Comparison of ENCODE assay signal across 17 cellular contexts in the genomic region with DNA sequence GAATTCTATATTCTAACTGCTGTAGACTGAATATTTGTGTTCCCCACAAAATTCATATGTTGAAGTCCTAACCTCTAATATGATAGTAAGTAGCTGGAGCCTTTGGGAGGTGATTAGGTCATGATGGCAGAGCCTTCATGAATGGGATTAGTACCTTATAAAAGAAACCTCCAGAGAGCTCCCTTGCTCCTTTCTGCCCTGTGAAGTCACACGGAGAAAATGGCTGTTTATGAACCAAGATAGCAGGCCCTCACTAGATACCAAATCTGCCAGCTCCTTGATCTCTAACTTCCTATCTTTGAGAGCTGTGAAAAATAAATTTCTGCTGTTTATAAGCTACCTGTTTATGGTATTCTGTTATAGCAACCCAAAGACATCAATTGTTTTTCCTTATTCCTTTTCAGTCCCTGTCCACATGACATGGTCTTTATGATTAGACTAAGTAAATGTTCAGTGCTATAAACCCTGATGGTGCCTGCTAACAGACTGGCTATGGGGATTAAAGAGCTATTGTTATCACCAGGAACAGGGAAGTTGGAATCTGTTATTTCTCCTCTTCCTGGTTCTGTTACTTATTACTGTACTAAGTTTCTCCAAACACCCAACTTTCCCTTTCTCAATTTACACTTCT. TPM values are rescaled to one million over a fixed set of nuclear protein-coding genes. Genes with fewer than 3 reads are reported as not detected.
DNase-seq lines count a peak whose midpoint lies in the region; ATAC-seq and TF ChIP-seq lines count a peak whose summit lies in the region.
"Had no signal": no experiment of that assay in that cellular context is flagged by ENCODE, and none has a peak within 500 bp of the region (broad histone marks: within the 10 kb centered on the region; RNA-seq: fewer than 3 reads in every experiment).

No MANE protein-coding gene starts in this region.

- no peaks in the 10 kb centered on the region for H3K4me1 Mint-ChIP-seq in mesothelial cell of epicardium
- H3K4me1 Mint-ChIP-seq: activated naive CD4-positive, alpha-beta T cell treated with anti-CD3 and anti-CD28 coated beads, Interleukin-2, amount 50 U/mL, for 24 hours had no signal

- no peak for TF ChIP-seq CTCF in WERI-Rb-1 (IDR thresholded peaks at IDR 0.05; ENCODE audit: low read depth, low read length)
- no peak for TF ChIP-seq CTCF in mesothelial cell of epicardium (IDR thresholded peaks at IDR 0.05; ENCODE audit: unreplicated experiment)
- no peak for TF ChIP-seq CTCF in osteoblast (IDR thresholded peaks at IDR 0.05; ENCODE audit: extremely low read depth, low read depth, low read length)

- H3K27ac Mint-ChIP-seq in mesothelial cell of epicardium = no peak overlapping the region
- H3K27ac Mint-ChIP-seq: activated naive CD4-positive, alpha-beta T cell treated with anti-CD3 and anti-CD28 coated beads, Interleukin-2, amount 50 U/mL, for 24 hours; effector memory CD8-positive, alpha-beta T cell had no signal

- no peaks in the 10 kb centered on the region for H3K79me2 ChIP-seq in osteoblast (ENCODE audit: insufficient read depth, low read length)

- H3K36me3 Mint-ChIP-seq in mesothelial cell of epicardium = no peaks in the 10 kb centered on the region
- H3K36me3 Mint-ChIP-seq: activated naive CD4-positive, alpha-beta T cell treated with anti-CD3 and anti-CD28 coated beads, Interleukin-2, amount 50 U/mL, for 24 hours had no signal

- no peaks in the 10 kb centered on the region for H3K4me1 ChIP-seq in muscle layer of duodenum (ENCODE audit: control insufficient read depth in 1 of 2, insufficient read depth in 2 of 2, low read length in 2 of 2)
- H3K4me1 ChIP-seq in osteoblast (ENCODE audit: insufficient read depth, low read length) = no peaks in the 10 kb centered on the region
- H3K4me1 ChIP-seq: breast epithelium, foreskin keratinocyte, lower lobe of right lung had no signal

- H3K9me3 ChIP-seq in WERI-Rb-1 (ENCODE audit: severe bottlenecking) (no peaks in the 10 kb centered on the region), muscle layer of duodenum (ENCODE audit: control insufficient read depth in 1 of 2, low read length in 2 of 2) (no peaks in the 10 kb centered on the region), osteoblast (ENCODE audit: low read depth, low read length) (no peaks in the 10 kb centered on the region)
- H3K9me3 ChIP-seq: breast epithelium, lower lobe of right lung had no signal

- no peak for ATAC-seq in HG03095 (IDR thresholded peaks at IDR 0.05; ENCODE audit: unreplicated experiment)
- ATAC-seq: effector memory CD8-positive, alpha-beta T cell; foreskin keratinocyte; lower lobe of right lung; stimulated activated naive CD8-positive, alpha-beta T cell treated with anti-CD3 and anti-CD28 coated beads, Interleukin-15, Interleukin-2, amounts not matched to agents 100 U/mL and 50 U/mL, for 24 hours had no signal

- H3K4me3 ChIP-seq in WERI-Rb-1 (ENCODE audit: low read depth, low read length) (no peak overlapping the region), muscle layer of duodenum (ENCODE audit: low read depth in 1 of 2, low read length in 2 of 2) (no peak overlapping the region), osteoblast (ENCODE audit: insufficient read depth, low read length) (no peak overlapping the region)
- H3K4me3 ChIP-seq: breast epithelium, lower lobe of right lung, skin epidermis had no signal

- H3K4me3 Mint-ChIP-seq in mesothelial cell of epicardium = no peak overlapping the region
- H3K4me3 Mint-ChIP-seq: activated naive CD4-positive, alpha-beta T cell treated with anti-CD3 and anti-CD28 coated beads, Interleukin-2, amount 50 U/mL, for 24 hours; effector memory CD8-positive, alpha-beta T cell had no signal

- peak; percentile 24 for DNase-seq in D341Med (ENCODE audit: low spot score)
- peak; percentile 73 for DNase-seq in NCI-H2029 treated with DMSO at 0.1 percent for 48 hours (lab: John Stamatoyannopoulos, UW)
- no peak for DNase-seq in WERI-Rb-1
- no peak for DNase-seq in mesothelial cell of epicardium (ENCODE audit: low spot score in 2 of 2, unreplicated experiment in 2 of 2)
- no peak for DNase-seq in osteoblast (ENCODE audit: insufficient read length, low spot score, missing footprints)
- DNase-seq in SIG-M5 treated with dmso at 0.1 percent for 504 hours (lab: John Stamatoyannopoulos, UW; ENCODE audit: unreplicated experiment) = no peak
- DNase-seq: activated CD4-positive, CD25-positive, alpha-beta regulatory T cell treated with anti-CD3 and anti-CD28 coated beads, Interleukin-2, amount 50 U/mL, for 72 hours; effector memory CD8-positive, alpha-beta T cell; foreskin keratinocyte; lower lobe of right lung; NCI-H2171; stimulated activated naive CD8-positive, alpha-beta T cell treated with anti-CD3 and anti-CD28 coated beads, Interleukin-15, Interleukin-2, amounts not matched to agents 100 U/mL and 50 U/mL, for 24 hours had no signal

- H3K27me3 ChIP-seq in WERI-Rb-1 (ENCODE audit: insufficient read depth, low read depth, severe bottlenecking) (no peaks in the 10 kb centered on the region), muscle layer of duodenum (ENCODE audit: low read depth, low read length) (no peaks in the 10 kb centered on the region), osteoblast (ENCODE audit: insufficient read depth, low read length) (no peaks in the 10 kb centered on the region)
- H3K27me3 ChIP-seq: breast epithelium, foreskin keratinocyte had no signal

- H3K27ac ChIP-seq in WERI-Rb-1 = peak overlapping the region; percentile 67
- H3K27ac ChIP-seq in muscle layer of duodenum (ENCODE audit: low read length) = peak overlapping the region; percentile 56
- H3K27ac ChIP-seq in osteoblast (ENCODE audit: low read depth, low read length) = no peak overlapping the region
- H3K27ac ChIP-seq: foreskin keratinocyte, lower lobe of right lung, skin epidermis had no signal

- H3K27me3 Mint-ChIP-seq in mesothelial cell of epicardium (ENCODE audit: low read depth) = no peaks in the 10 kb centered on the region
- H3K27me3 Mint-ChIP-seq: activated naive CD4-positive, alpha-beta T cell treated with anti-CD3 and anti-CD28 coated beads, Interleukin-2, amount 50 U/mL, for 24 hours; effector memory CD8-positive, alpha-beta T cell had no signal

- no peaks in the 10 kb centered on the region for H4K20me1 ChIP-seq in osteoblast (ENCODE audit: insufficient read depth, low read length)

- no peaks in the 10 kb centered on the region for H3K9me3 Mint-ChIP-seq in mesothelial cell of epicardium
- H3K9me3 Mint-ChIP-seq: activated naive CD4-positive, alpha-beta T cell treated with anti-CD3 and anti-CD28 coated beads, Interleukin-2, amount 50 U/mL, for 24 hours; effector memory CD8-positive, alpha-beta T cell had no signal

- H3K4me2 ChIP-seq in osteoblast (ENCODE audit: insufficient read depth, low read length) = no peak overlapping the region

- H2AFZ ChIP-seq in osteoblast (ENCODE audit: low read length) = no peak overlapping the region

- H3K36me3 ChIP-seq in WERI-Rb-1 (no peaks in the 10 kb centered on the region), muscle layer of duodenum (ENCODE audit: control insufficient read depth in 1 of 2, insufficient read depth in 2 of 2, low read length in 2 of 2) (no peaks in the 10 kb centered on the region), osteoblast (ENCODE audit: insufficient read depth, low read length) (no peaks in the 10 kb centered on the region)
- H3K36me3 ChIP-seq: breast epithelium, lower lobe of right lung had no signal

RNA-seq across cellular contexts. Expression of gene STIL, which starts 9.6 kb away (rescaled TPM):
- 10.2 to 12.4 TPM (median 12.3 TPM) in 3 replicates for total RNA-seq in mesothelial cell of epicardium
- 4.0 and 6.5 TPM in 2 replicates for total RNA-seq in osteoblast

RNA-seq across cellular contexts. Expression of gene CMPK1, which starts 10.0 kb away (rescaled TPM):
- total RNA-seq in mesothelial cell of epicardium = 36.9 to 41.2 TPM (median 39.2 TPM) in 3 replicates
- 111 and 119 TPM in 2 replicates for total RNA-seq in osteoblast

Comparison
In these comparisons a context has a peak if more than half of its experiments do, and no peak if none do; other contexts are left out.
1. DNase-seq: peak in D341Med (single experiment) and NCI-H2029 treated with DMSO at 0.1 percent for 48 hours (single experiment); none in WERI-Rb-1 (single experiment), mesothelial cell of epicardium (0 of 2), osteoblast (single experiment) and SIG-M5 treated with dmso at 0.1 percent for 504 hours (single experiment).